ENCODE assay signal across 12 cellular contexts in genomic region chr6:133432021-133432989, GRCh38.
DNase-seq lines count a peak whose midpoint lies in the region; ATAC-seq and TF ChIP-seq lines count a peak whose summit lies in the region.
"Had no signal": no experiment of that assay in that cellular context is flagged by ENCODE, and none has a peak within 500 bp of the region (broad histone marks: within the 10 kb centered on the region; RNA-seq: fewer than 3 reads in every experiment).

No MANE protein-coding gene starts in this region.

- no peak overlapping the region for H2BK15ac ChIP-seq in mesenchymal stem cell (ENCODE audit: low read depth, poor library complexity, severe bottlenecking)

- no peak overlapping the region for H3K18ac ChIP-seq in mesenchymal stem cell (ENCODE audit: low read depth in 1 of 2, low read length in 2 of 2)

- H3K36me3 ChIP-seq in mesenchymal stem cell (ENCODE audit: control insufficient read depth in 1 of 2, insufficient read depth in 2 of 2, low read depth in 1 of 2, low read length in 2 of 2): no peaks in the 10 kb centered on the region
- no peaks in the 10 kb centered on the region for H3K36me3 ChIP-seq in vagina

- no peak overlapping the region for H2BK120ac ChIP-seq in mesenchymal stem cell (ENCODE audit: low read depth, low read length)

- intact Hi-C loops in vagina (cut with DNase I): no loop called here

- H3K27ac ChIP-seq in mesenchymal stem cell (ENCODE audit: low read length, poor library complexity, severe bottlenecking) (no peak overlapping the region), vagina (no peak overlapping the region)

- DNase-seq in COR-L47 (lab: John Stamatoyannopoulos, UW): peak; percentile 82
- peak; percentile 30 for DNase-seq in NCI-H1436 treated with DMSO at 0.1 percent for 48 hours (lab: John Stamatoyannopoulos, UW)
- peak; percentile 57 to 71 for DNase-seq in SHP77 (lab: John Stamatoyannopoulos, UW)
- no peak for DNase-seq in mesenchymal stem cell
- DNase-seq in H4 (ENCODE audit: low spot score): no peak
- no peak for DNase-seq in KG1 (lab: John Stamatoyannopoulos, UW)
- DNase-seq in vagina (ENCODE audit: extremely low spot score in 2 of 2): no peak
- DNase-seq: DND-41, SW 1271 had no signal

- no peak for ATAC-seq in HG02970 (IDR thresholded peaks at IDR 0.05; ENCODE audit: low FRiP score, unreplicated experiment)
- ATAC-seq: activated CD4-positive, CD25-positive, alpha-beta regulatory T cell treated with anti-CD3 and anti-CD28 coated beads, Interleukin-2, amount 50 U/mL, for 24 hours; esophagus mucosa had no signal

- 66% methylated on average over 6 of the region's 9 CpGs for WGBS in mesenchymal stem cell

- no peak overlapping the region for H2BK5ac ChIP-seq in mesenchymal stem cell (ENCODE audit: low read depth, low read length, poor library complexity, severe bottlenecking)

- TF ChIP-seq CTCF in vagina (IDR thresholded peaks at IDR 0.05): no peak

- no peak overlapping the region for H2AK5ac ChIP-seq in mesenchymal stem cell (ENCODE audit: low read length, severe bottlenecking)

- no peaks in the 10 kb centered on the region for H3K79me1 ChIP-seq in mesenchymal stem cell (replicated peaks; ENCODE audit: low read length, poor library complexity, severe bottlenecking)

- H2BK12ac ChIP-seq in mesenchymal stem cell (ENCODE audit: low read length in 2 of 2): no peak overlapping the region

- peak overlapping the region; percentile 16 for H3K4me2 ChIP-seq in mesenchymal stem cell (ENCODE audit: low read length, poor library complexity, severe bottlenecking)

- no peak overlapping the region for H4K8ac ChIP-seq in mesenchymal stem cell (ENCODE audit: low read length)

- H3K9me3 ChIP-seq in mesenchymal stem cell (ENCODE audit: control insufficient read depth, low read length) (no peaks in the 10 kb centered on the region), vagina (no peaks in the 10 kb centered on the region)

- no peak overlapping the region for H4K91ac ChIP-seq in mesenchymal stem cell (ENCODE audit: low read length)

- H3K4me1 ChIP-seq in mesenchymal stem cell (ENCODE audit: control insufficient read depth, insufficient read depth, low read depth, low read length) (no peaks in the 10 kb centered on the region), vagina (no peaks in the 10 kb centered on the region)

- H2AFZ ChIP-seq in mesenchymal stem cell (ENCODE audit: low read depth, low read length): no peak overlapping the region

- no peak overlapping the region for H3K14ac ChIP-seq in mesenchymal stem cell (ENCODE audit: low read length in 2 of 2)

- no peak for TF ChIP-seq POLR2A in vagina (IDR thresholded peaks at IDR 0.05)

- no peak overlapping the region for H3K23ac ChIP-seq in mesenchymal stem cell (ENCODE audit: low read length in 2 of 2)

- H3K4ac ChIP-seq in mesenchymal stem cell (ENCODE audit: low read depth in 1 of 2, low read length in 2 of 2): no peak overlapping the region

- H3K27me3 ChIP-seq in mesenchymal stem cell (ENCODE audit: control insufficient read depth in 1 of 2, insufficient read depth in 1 of 2, low read length in 2 of 2): no peaks in the 10 kb centered on the region
- no peaks in the 10 kb centered on the region for H3K27me3 ChIP-seq in vagina

- H3K4me3 ChIP-seq in mesenchymal stem cell (ENCODE audit: insufficient read depth in 1 of 2, low read depth in 1 of 2, low read length in 2 of 2): no peak overlapping the region
- no peak overlapping the region for H3K4me3 ChIP-seq in vagina

- H3K9ac ChIP-seq in mesenchymal stem cell (ENCODE audit: low read length): no peak overlapping the region

Comparison
In these comparisons a context has a peak if more than half of its experiments do, and no peak if none do; other contexts are left out.
1. DNase-seq: peak in COR-L47 (single experiment), NCI-H1436 treated with DMSO at 0.1 percent for 48 hours (single experiment) and SHP77 (2 of 2); none in mesenchymal stem cell (single experiment), H4 (single experiment), KG1 (single experiment) and vagina (0 of 2).